In the genomic region with DNA sequence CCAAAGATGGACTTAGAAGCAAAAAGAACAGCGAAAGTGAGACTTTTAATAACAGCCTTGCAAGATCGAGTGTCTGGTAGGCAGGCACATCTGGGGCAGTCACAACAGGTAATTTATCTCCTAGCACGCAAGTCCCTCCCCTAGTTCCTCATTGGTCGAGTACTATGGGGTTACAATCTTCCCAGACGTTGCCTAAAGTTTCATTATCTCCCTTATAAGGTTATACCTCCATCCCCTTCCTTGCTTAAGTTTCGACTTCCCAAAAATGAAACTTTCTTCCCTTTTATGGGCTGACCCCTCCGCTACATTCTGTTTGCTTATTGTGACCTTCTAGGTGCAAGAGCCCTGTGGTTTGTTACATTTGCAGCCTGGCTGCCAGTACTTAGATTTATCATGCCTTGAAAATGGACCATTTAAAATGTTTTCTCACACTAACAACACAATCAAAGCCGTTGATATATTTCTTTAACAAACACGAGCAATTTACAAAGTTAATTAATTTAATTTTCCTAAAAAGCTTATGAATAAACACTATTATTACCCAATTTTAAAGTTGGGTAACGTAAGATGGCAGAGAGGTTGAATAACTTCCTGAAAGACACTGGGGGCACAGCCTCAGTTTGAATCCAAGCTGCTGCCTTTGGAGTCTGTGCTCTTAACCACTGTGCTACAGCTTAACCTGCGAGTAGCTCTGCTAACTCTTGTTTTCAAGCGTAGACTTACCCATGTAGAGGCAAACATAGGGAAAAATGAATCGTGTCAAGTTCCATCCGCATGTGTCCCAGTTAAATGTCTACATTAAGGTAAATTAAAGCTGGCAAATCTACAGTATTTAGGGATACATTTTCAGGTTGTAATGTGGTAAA, we compare ENCODE assay signal across 1 cellular context.
TF ChIP-seq lines count a peak whose summit lies in the region.

No MANE protein-coding gene starts in this region.

TF ChIP-seq in HEK293, 187 proteins besides CTCF, POLR2A, EP300 and RAD21 (continued from another document and continues in another):
- TF ChIP-seq, protein P1, sequence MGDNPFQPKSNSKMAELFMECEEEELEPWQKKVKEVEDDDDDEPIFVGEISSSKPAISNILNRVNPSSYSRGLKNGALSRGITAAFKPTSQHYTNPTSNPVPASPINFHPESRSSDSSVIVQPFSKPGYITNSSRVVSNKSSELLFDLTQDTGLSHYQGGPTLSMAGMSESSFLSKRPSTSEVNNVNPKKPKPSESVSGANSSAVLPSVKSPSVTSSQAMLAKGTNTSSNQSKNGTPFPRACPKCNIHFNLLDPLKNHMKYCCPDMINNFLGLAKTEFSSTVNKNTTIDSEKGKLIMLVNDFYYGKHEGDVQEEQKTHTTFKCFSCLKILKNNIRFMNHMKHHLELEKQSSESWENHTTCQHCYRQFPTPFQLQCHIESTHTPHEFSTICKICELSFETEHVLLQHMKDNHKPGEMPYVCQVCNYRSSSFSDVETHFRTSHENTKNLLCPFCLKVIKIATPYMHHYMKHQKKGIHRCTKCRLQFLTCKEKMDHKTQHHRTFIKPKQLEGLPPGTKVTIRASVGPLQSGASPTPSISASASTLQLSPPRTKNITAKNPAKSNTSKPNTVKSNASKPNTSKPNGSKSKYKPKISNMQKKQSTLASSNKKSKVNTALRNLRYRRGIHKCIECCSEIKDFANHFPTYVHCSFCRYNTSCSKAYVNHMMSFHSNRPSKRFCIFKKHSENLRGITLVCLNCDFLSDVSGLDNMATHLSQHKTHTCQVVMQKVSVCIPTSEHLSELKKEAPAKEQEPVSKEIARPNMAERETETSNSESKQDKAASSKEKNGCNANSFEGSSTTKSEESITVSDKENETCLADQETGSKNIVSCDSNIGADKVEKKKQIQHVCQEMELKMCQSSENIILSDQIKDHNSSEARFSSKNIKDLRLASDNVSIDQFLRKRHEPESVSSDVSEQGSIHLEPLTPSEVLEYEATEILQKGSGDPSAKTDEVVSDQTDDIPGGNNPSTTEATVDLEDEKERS (tag by site-specific recombination; IDR thresholded peaks at IDR 0.05): no peak
- TF ChIP-seq KLF7 (tag by site-specific recombination; IDR thresholded peaks at IDR 0.05; ENCODE audit: borderline replicate concordance): no peak
- TF ChIP-seq ZNF24 (tag by site-specific recombination; IDR thresholded peaks at IDR 0.05): no peak
- no peak for TF ChIP-seq ZNF621 (tag by site-specific recombination; IDR thresholded peaks at IDR 0.05)
- TF ChIP-seq ZXDB (tag by site-specific recombination; IDR thresholded peaks at IDR 0.05): peak; percentile 72
- TF ChIP-seq ZNF529 (tag by site-specific recombination; IDR thresholded peaks at IDR 0.05; ENCODE audit: insufficient replicate concordance): no peak
- peak; percentile 62; the same call in 1 of the 2 replicates for TF ChIP-seq ZNF664 (tag by site-specific recombination; IDR thresholded peaks at IDR 0.05)
- TF ChIP-seq ZIC2 (tag by site-specific recombination; IDR thresholded peaks at IDR 0.05): no peak
- TF ChIP-seq ZNF558 (tag by site-specific recombination; IDR thresholded peaks at IDR 0.05): no peak
- TF ChIP-seq ZNF223 (tag by site-specific recombination; IDR thresholded peaks at IDR 0.05): no peak
- TF ChIP-seq, protein P2, sequence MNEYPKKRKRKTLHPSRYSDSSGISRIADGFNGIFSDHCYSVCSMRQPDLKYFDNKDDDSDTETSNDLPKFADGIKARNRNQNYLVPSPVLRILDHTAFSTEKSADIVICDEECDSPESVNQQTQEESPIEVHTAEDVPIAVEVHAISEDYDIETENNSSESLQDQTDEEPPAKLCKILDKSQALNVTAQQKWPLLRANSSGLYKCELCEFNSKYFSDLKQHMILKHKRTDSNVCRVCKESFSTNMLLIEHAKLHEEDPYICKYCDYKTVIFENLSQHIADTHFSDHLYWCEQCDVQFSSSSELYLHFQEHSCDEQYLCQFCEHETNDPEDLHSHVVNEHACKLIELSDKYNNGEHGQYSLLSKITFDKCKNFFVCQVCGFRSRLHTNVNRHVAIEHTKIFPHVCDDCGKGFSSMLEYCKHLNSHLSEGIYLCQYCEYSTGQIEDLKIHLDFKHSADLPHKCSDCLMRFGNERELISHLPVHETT (tag by site-specific recombination; IDR thresholded peaks at IDR 0.05): no peak
- TF ChIP-seq ZNF600 (tag by site-specific recombination; IDR thresholded peaks at IDR 0.05): no peak
- peak; percentile 76 for TF ChIP-seq ZNF335 (tag by site-specific recombination; conservative IDR thresholded peaks at IDR 0.05)
- no peak for TF ChIP-seq ZSCAN16 (tag by site-specific recombination; IDR thresholded peaks at IDR 0.05)
- no peak for TF ChIP-seq REPIN1 (tag by site-specific recombination; IDR thresholded peaks at IDR 0.05; ENCODE audit: low read depth)
- TF ChIP-seq, protein P3, sequence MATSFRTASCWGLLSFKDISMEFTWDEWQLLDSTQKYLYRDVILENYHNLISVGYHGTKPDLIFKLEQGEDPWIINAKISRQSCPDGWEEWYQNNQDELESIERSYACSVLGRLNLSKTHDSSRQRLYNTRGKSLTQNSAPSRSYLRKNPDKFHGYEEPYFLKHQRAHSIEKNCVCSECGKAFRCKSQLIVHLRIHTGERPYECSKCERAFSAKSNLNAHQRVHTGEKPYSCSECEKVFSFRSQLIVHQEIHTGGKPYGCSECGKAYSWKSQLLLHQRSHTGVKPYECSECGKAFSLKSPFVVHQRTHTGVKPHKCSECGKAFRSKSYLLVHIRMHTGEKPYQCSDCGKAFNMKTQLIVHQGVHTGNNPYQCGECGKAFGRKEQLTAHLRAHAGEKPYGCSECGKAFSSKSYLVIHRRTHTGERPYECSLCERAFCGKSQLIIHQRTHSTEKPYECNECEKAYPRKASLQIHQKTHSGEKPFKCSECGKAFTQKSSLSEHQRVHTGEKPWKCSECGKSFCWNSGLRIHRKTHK (tag by site-specific recombination; IDR thresholded peaks at IDR 0.05): no peak
- peak; percentile 51 for TF ChIP-seq ZBTB17 (tag by site-specific recombination; IDR thresholded peaks at IDR 0.05)
- no peak for TF ChIP-seq ZNF10 (tag by site-specific recombination; IDR thresholded peaks at IDR 0.05)
- peak; percentile 90 for TF ChIP-seq SP7 (tag by site-specific recombination; IDR thresholded peaks at IDR 0.05)
- no peak for TF ChIP-seq HOXA7 (CRISPR knock-in tag; IDR thresholded peaks at IDR 0.05; ENCODE audit: borderline replicate concordance)
- no peak for TF ChIP-seq ZNF155 (tag by site-specific recombination; IDR thresholded peaks at IDR 0.05)
- TF ChIP-seq ZNF433 (tag by site-specific recombination; IDR thresholded peaks at IDR 0.05; ENCODE audit: low read depth): no peak
- peak; percentile 41; the same call in 1 of the 2 replicates for TF ChIP-seq PATZ1 (tag by site-specific recombination; IDR thresholded peaks at IDR 0.05)
- peak; percentile 29; the same call in 1 of the 2 replicates for TF ChIP-seq ZNF580 (tag by site-specific recombination; IDR thresholded peaks at IDR 0.05)
- no peak for TF ChIP-seq ZNF423 (tag by site-specific recombination; IDR thresholded peaks at IDR 0.05)
- TF ChIP-seq ZEB2 (tag by site-specific recombination; IDR thresholded peaks at IDR 0.05): no peak; the same call in 1 of the 2 replicates
- no peak for TF ChIP-seq ZNF768 (tag by site-specific recombination; IDR thresholded peaks at IDR 0.05)
- no peak for TF ChIP-seq ZNF571 (tag by site-specific recombination; IDR thresholded peaks at IDR 0.05)
- TF ChIP-seq, protein P4, sequence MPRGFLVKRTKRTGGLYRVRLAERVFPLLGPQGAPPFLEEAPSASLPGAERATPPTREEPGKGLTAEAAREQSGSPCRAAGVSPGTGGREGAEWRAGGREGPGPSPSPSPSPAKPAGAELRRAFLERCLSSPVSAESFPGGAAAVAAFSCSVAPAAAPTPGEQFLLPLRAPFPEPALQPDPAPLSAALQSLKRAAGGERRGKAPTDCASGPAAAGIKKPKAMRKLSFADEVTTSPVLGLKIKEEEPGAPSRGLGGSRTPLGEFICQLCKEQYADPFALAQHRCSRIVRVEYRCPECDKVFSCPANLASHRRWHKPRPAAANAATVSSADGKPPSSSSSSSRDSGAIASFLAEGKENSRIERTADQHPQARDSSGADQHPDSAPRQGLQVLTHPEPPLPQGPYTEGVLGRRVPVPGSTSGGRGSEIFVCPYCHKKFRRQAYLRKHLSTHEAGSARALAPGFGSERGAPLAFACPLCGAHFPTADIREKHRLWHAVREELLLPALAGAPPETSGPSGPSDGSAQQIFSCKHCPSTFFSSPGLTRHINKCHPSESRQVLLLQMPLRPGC (tag by site-specific recombination; IDR thresholded peaks at IDR 0.05): no peak
- no peak for TF ChIP-seq ZNF202 (tag by site-specific recombination; IDR thresholded peaks at IDR 0.05; ENCODE audit: borderline replicate concordance)
- peak; percentile 52; the same call in 1 of the 2 replicates for TF ChIP-seq ZNF843 (tag by site-specific recombination; IDR thresholded peaks at IDR 0.05)
- no peak for TF ChIP-seq ZNF416 (tag by site-specific recombination; IDR thresholded peaks at IDR 0.05)
- no peak for TF ChIP-seq SALL2 (tag by site-specific recombination; IDR thresholded peaks at IDR 0.05; ENCODE audit: borderline replicate concordance)
- peak; percentile 26; the same call in 1 of the 2 replicates for TF ChIP-seq SP3 (tag by site-specific recombination; IDR thresholded peaks at IDR 0.05)
- no peak for TF ChIP-seq ZBTB7A (tag by site-specific recombination; IDR thresholded peaks at IDR 0.05; ENCODE audit: low read depth)
- TF ChIP-seq KLF10 (tag by site-specific recombination; IDR thresholded peaks at IDR 0.05): no peak
- TF ChIP-seq, protein P5, sequence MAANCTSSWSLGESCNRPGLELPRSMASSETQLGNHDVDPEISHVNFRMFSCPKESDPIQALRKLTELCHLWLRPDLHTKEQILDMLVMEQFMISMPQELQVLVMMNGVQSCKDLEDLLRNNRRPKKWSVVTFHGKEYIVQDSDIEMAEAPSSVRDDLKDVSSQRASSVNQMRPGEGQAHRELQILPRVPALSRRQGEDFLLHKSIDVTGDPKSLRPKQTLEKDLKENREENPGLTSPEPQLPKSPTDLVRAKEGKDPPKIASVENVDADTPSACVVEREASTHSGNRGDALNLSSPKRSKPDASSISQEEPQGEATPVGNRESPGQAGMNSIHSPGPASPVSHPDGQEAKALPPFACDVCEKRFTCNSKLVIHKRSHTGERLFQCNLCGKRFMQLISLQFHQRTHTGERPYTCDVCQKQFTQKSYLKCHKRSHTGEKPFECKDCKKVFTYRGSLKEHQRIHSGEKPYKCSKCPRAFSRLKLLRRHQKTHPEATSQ (tag by site-specific recombination; IDR thresholded peaks at IDR 0.05): no peak
- no peak for TF ChIP-seq ZNF510 (tag by site-specific recombination; IDR thresholded peaks at IDR 0.05; ENCODE audit: insufficient replicate concordance)
- no peak for TF ChIP-seq ZNF701 (tag by site-specific recombination; IDR thresholded peaks at IDR 0.05)
- TF ChIP-seq ZBTB26 (tag by site-specific recombination; optimal IDR thresholded peaks at IDR 0.05): no peak
- TF ChIP-seq ZNF555 (tag by site-specific recombination; conservative IDR thresholded peaks at IDR 0.05): no peak
- no peak for TF ChIP-seq EGR2 (tag by site-specific recombination; IDR thresholded peaks at IDR 0.05; ENCODE audit: low read depth)
- TF ChIP-seq ZNF792 (tag by site-specific recombination; IDR thresholded peaks at IDR 0.05): no peak
- TF ChIP-seq ZNF148 (tag by site-specific recombination; IDR thresholded peaks at IDR 0.05; ENCODE audit: borderline replicate concordance): no peak
